ENCODE assay signal across 8 cellular contexts in the genomic region with DNA sequence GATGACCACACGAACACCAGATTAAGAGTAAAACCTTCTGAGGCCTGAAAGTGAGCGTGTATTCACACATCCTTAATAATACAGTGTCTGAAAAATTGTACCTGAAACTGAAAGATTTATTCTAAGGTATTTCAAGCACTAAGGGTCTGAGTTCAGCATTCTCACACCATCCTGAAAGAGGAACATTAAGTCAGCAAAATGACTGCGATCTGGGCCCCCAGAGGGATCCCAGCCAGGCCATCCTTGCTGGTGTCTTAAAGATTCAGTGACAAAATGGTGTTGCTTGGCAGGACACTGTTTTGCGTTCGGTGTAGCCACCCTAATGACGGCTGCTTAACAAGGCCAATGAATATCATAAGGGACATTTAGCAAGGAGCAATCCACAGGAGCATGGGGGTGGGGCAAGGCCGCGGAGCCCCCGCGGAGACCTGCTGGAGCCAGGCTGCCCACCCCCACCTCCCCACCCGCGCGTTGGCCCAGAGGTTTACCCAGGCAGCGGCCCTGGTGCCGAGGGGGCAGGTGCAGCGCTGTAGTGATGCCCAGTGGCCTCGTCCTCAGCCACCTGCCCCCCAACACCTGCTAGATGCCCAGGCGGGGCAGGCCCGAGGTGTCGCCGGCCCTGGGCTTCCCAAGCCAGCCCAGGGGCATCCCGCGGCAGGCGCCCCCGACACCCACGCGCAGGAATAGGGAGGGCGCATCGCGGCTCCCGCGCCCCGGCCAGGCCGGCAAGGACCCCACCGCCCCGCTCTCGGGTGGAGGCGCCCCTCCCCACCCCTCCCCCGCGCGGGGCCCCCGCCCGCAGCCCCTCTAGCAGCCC. TPM values are rescaled to one million over a fixed set of nuclear protein-coding genes. Genes with fewer than 3 reads are reported as not detected.
A peak's percentile ranks its signal among the peaks of the same experiment; 100 is the strongest.
DNase-seq lines count a peak whose midpoint lies in the region; ATAC-seq and TF ChIP-seq lines count a peak whose summit lies in the region.

No MANE protein-coding gene starts in this region.

- POLR2A ChIA-PET in CD4-positive, alpha-beta T cell (lab: Charles Lee): no interaction called here

- H3K9me3 ChIP-seq in thymus (ENCODE audit: control insufficient read depth): no peaks in the 10 kb centered on the region
- no peaks in the 10 kb centered on the region for H3K9me3 ChIP-seq in CD4-positive, alpha-beta T cell (ENCODE audit: control insufficient read depth, low read length)

- intact Hi-C loops in CD4-positive, alpha-beta T cell (cut with DNase I, micrococcal nuclease): no loop called here

- H3K36me3 ChIP-seq in thymus (ENCODE audit: control insufficient read depth, insufficient read depth): no peaks in the 10 kb centered on the region

- DNase-seq in NCI-H2227 (lab: John Stamatoyannopoulos, UW; ENCODE audit: unreplicated experiment) (peak; percentile 20), NCI-H2227 treated with DMSO at 0.1 percent for 48 hours (lab: John Stamatoyannopoulos, UW) (no peak), anterior cingulate cortex (lab: John Stamatoyannopoulos, UW) (peak in 35 of 58 donors; percentile 9 to 67 (median 42)), inferior parietal cortex (ENCODE audit: extremely low spot score) (peak; percentile 44), AG20443 (ENCODE audit: low spot score) (no peak)
- no peak for DNase-seq in CD4-positive, alpha-beta T cell
- no peak for DNase-seq in activated CD8-positive, alpha-beta memory T cell treated with anti-CD3 and anti-CD28 coated beads, Interleukin-2, amount 50 U/mL, for 4 hours

- H3K4me1 ChIP-seq in thymus (ENCODE audit: control insufficient read depth, insufficient read depth, low read length): no peaks in the 10 kb centered on the region

- H3K4me3 ChIP-seq in thymus (ENCODE audit: low read length): peak overlapping the region; percentile 18

- no peak overlapping the region for H3K4me3 Mint-ChIP-seq in CD4-positive, alpha-beta T cell

- H3K27me3 Mint-ChIP-seq in CD4-positive, alpha-beta T cell: peaks cover 56% of the 10 kb centered on the region

- no peaks in the 10 kb centered on the region for H3K36me3 Mint-ChIP-seq in CD4-positive, alpha-beta T cell (ENCODE audit: low read depth)

- H3K27me3 ChIP-seq in thymus (ENCODE audit: control insufficient read depth, insufficient read depth): peaks cover 28% of the 10 kb centered on the region
- H3K27me3 ChIP-seq in CD4-positive, alpha-beta T cell (ENCODE audit: control insufficient read depth, insufficient read depth, low read length): peaks cover 28% of the 10 kb centered on the region

- no peak for ATAC-seq in CD4-positive, alpha-beta T cell (ENCODE audit: poor library complexity)

- peaks cover 4% of the 10 kb centered on the region for H3K9me3 Mint-ChIP-seq in CD4-positive, alpha-beta T cell

- CTCF ChIA-PET in CD4-positive, alpha-beta T cell (lab: Charles Lee): no interaction called here

- no peaks in the 10 kb centered on the region for H3K4me1 Mint-ChIP-seq in CD4-positive, alpha-beta T cell (ENCODE audit: low read depth)

- H3K27ac ChIP-seq in thymus (ENCODE audit: low read depth): no peak overlapping the region
- no peak overlapping the region for H3K27ac ChIP-seq in CD4-positive, alpha-beta T cell (ENCODE audit: low read depth, low read length)

- no peak for TF ChIP-seq CTCF in CD4-positive, alpha-beta T cell (IDR thresholded peaks at IDR 0.05)

- H3K27ac Mint-ChIP-seq in CD4-positive, alpha-beta T cell: no peak overlapping the region

- 16% methylated on average over 43 of the region's 43 CpGs for WGBS in thymus

RNA-seq across cellular contexts. Expression of gene NALCN, which starts 0.7 kb away (rescaled TPM):
- polyA plus RNA-seq in thymus: 0.48 TPM
- not detected for total RNA-seq in CD4-positive, alpha-beta T cell

RNA-seq across cellular contexts. Expression of gene ITGBL1, which starts 36.9 kb away (rescaled TPM):
- polyA plus RNA-seq in thymus: 2.7 TPM
- not detected for total RNA-seq in CD4-positive, alpha-beta T cell

Comparison
In these comparisons a context has a peak if more than half of its experiments do, and no peak if none do; other contexts are left out.
1. DNase-seq: peak in NCI-H2227 (single experiment), anterior cingulate cortex (35 of 58) and inferior parietal cortex (single experiment); none in NCI-H2227 treated with DMSO at 0.1 percent for 48 hours (single experiment), CD4-positive, alpha-beta T cell (0 of 10), AG20443 (single experiment) and activated CD8-positive, alpha-beta memory T cell treated with anti-CD3 and anti-CD28 coated beads, Interleukin-2, amount 50 U/mL, for 4 hours (single experiment).